ENCODE assay signal across 10 cellular contexts in the genomic region with DNA sequence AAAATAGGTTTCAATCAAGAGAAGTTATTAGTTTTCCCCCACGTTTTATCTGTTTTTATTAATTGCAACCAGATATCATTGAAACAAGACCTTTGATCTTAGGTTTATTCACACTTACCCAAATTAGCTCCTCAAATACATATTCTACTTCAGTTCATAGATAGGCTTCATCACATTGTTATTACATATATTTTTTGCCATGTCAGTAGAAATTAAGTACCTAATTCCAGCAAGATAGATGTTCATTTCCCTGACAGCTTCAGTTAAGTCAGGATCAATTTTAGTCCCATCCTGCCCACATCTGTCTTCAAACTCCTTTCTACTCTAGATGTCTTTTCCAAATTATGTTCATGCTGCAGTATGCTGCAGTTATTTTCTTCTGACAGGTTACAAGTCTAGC.
"Had no signal": no experiment of that assay in that cellular context is flagged by ENCODE, and none has a peak within 500 bp of the region (broad histone marks: within the 10 kb centered on the region; RNA-seq: fewer than 3 reads in every experiment).

No MANE protein-coding gene starts in this region.

- H3K27ac ChIP-seq: GM23248, HL-60, KMS-11 had no signal

- H2AFZ ChIP-seq: GM23248 had no signal

- H3K4me2 ChIP-seq: KMS-11 had no signal

- H3K9ac ChIP-seq: GM23248, KMS-11 had no signal

- FAIRE-seq: HepG2 had no signal

- H3K4me3 ChIP-seq: GM23248 had no signal

- DNase-seq: GM23248, GOT3, H9, HFFc6, Karpas-422, KBM-7 had no signal

- ATAC-seq: HCT116, HepG2 had no signal

- H3K27ac Mint-ChIP-seq: HFFc6 had no signal

- H3K4me3 Mint-ChIP-seq: H9, HFFc6 had no signal
